ENCODE assay signal across 15 cellular contexts in genomic region chr11:12007230-12007593, GRCh38. TPM values are rescaled to one million over a fixed set of nuclear protein-coding genes. Genes with fewer than 3 reads are reported as not detected.
A peak's percentile ranks its signal among the peaks of the same experiment; 100 is the strongest.
DNase-seq lines count a peak whose midpoint lies in the region; ATAC-seq and TF ChIP-seq lines count a peak whose summit lies in the region.
"Had no signal": no experiment of that assay in that cellular context is flagged by ENCODE, and none has a peak within 500 bp of the region (broad histone marks: within the 10 kb centered on the region; RNA-seq: fewer than 3 reads in every experiment).

No MANE protein-coding gene starts in this region.

- H3K4me3 ChIP-seq in AG10803 (ENCODE audit: low read length) (peak overlapping the region; percentile 74), RWPE2 (ENCODE audit: severe bottlenecking) (no peak overlapping the region), esophagus muscularis mucosa (peak overlapping the region; percentile 60 to 86 (median 66)), mucosa of descending colon (no peak overlapping the region)
- H3K4me3 ChIP-seq in naive thymus-derived CD4-positive, alpha-beta T cell (ENCODE audit: low read length), result no peak overlapping the region

- TF ChIP-seq CTCF in AG10803 (conservative IDR thresholded peaks at IDR 0.05; ENCODE audit: low read length) (no peak), RWPE2 (IDR thresholded peaks at IDR 0.05; ENCODE audit: poor library complexity, severe bottlenecking) (no peak), esophagus muscularis mucosa (IDR thresholded peaks at IDR 0.05) (no peak), osteocyte (IDR thresholded peaks at IDR 0.05) (no peak), mucosa of descending colon (IDR thresholded peaks at IDR 0.05) (no peak), GM20000 (IDR thresholded peaks at IDR 0.05; ENCODE audit: extremely low read depth, missing control alignments) (no peak)

- DNase-seq in AG10803 (ENCODE audit: low read depth) (no peak), RWPE2 (ENCODE audit: low spot score) (no peak), esophagus muscularis mucosa (ENCODE audit: extremely low spot score) (no peak), osteocyte (ENCODE audit: extremely low spot score, unreplicated experiment) (no peak), mucosa of descending colon (no peak), GM20000 (ENCODE audit: low spot score) (no peak)
- no peak for DNase-seq in naive thymus-derived CD4-positive, alpha-beta T cell
- no peak for DNase-seq in activated CD4-positive, alpha-beta T cell treated with anti-CD3 and anti-CD28 coated beads, Interleukin-2, amount 10 ng/mL, durations not matched to agents 7 days and 5 days
- DNase-seq: activated CD4-positive, alpha-beta T cell treated with anti-CD3 and anti-CD28 coated beads, Interleukin-2, amount 10 ng/mL, durations not matched to agents 24 days and 14 days; activated naive CD4-positive, alpha-beta T cell treated with anti-CD3 and anti-CD28 coated beads, Interleukin-2, amount 50 U/mL, for 16 hours; effector memory CD4-positive, alpha-beta T cell; NCI-H1436 treated with DMSO at 0.1 percent for 48 hours; NCI-H774; stimulated activated CD4-positive, alpha-beta T cell treated with anti-CD3 and anti-CD28 coated beads, Interleukin-4, amount 100 ng/mL, for 1 hour had no signal

- peaks cover 55% of the 10 kb centered on the region for H3K4me1 Mint-ChIP-seq in osteocyte (ENCODE audit: unreplicated experiment)
- H3K4me1 Mint-ChIP-seq in naive thymus-derived CD4-positive, alpha-beta T cell, result peaks cover 0 to 21% (median 14%) of the 10 kb centered on the region in 7 donors
- H3K4me1 Mint-ChIP-seq in activated CD4-positive, alpha-beta T cell treated with anti-CD3 and anti-CD28 coated beads, Interleukin-2, amount 10 ng/mL, durations not matched to agents 7 days and 5 days, result peaks cover 11% of the 10 kb centered on the region

- H3K4me3 Mint-ChIP-seq in osteocyte (ENCODE audit: unreplicated experiment), result peak overlapping the region; percentile 87
- H3K4me3 Mint-ChIP-seq in naive thymus-derived CD4-positive, alpha-beta T cell, result peak overlapping the region in 5 of 10 donors; percentile 7 to 86 (median 65)
- no peak overlapping the region for H3K4me3 Mint-ChIP-seq in activated CD4-positive, alpha-beta T cell treated with anti-CD3 and anti-CD28 coated beads, Interleukin-2, amount 10 ng/mL, durations not matched to agents 7 days and 5 days
- H3K4me3 Mint-ChIP-seq: activated CD4-positive, alpha-beta T cell treated with anti-CD3 and anti-CD28 coated beads, Interleukin-2, amount 10 ng/mL, durations not matched to agents 24 days and 14 days had no signal

- H3K4me1 ChIP-seq in RWPE2 (ENCODE audit: insufficient read depth, poor library complexity, severe bottlenecking), result peaks cover 30% of the 10 kb centered on the region
- H3K4me1 ChIP-seq in esophagus muscularis mucosa, result peaks cover 38 to 48% (median 40%) of the 10 kb centered on the region in 4 donors
- H3K4me1 ChIP-seq in naive thymus-derived CD4-positive, alpha-beta T cell (ENCODE audit: control insufficient read depth in 2 of 2, insufficient read depth in 2 of 2, low read length in 2 of 2), result peaks cover 5 to 6% of the 10 kb centered on the region in 2 donors
- no peaks in the 10 kb centered on the region for H3K4me1 ChIP-seq in mucosa of descending colon (ENCODE audit: low read depth)
- H3K4me1 ChIP-seq: BLaER1 had no signal

- 92% methylated on average over 5 of the region's 5 CpGs for WGBS in esophagus muscularis mucosa

- no peaks in the 10 kb centered on the region for H3K27me3 Mint-ChIP-seq in osteocyte (ENCODE audit: unreplicated experiment)
- H3K27me3 Mint-ChIP-seq in naive thymus-derived CD4-positive, alpha-beta T cell, result peaks cover 73 to 87% (median 78%) of the 10 kb centered on the region in 5 donors
- peaks cover 74% of the 10 kb centered on the region for H3K27me3 Mint-ChIP-seq in activated CD4-positive, alpha-beta T cell treated with anti-CD3 and anti-CD28 coated beads, Interleukin-2, amount 10 ng/mL, durations not matched to agents 7 days and 5 days

- peaks cover 12% of the 10 kb centered on the region for H3K36me3 Mint-ChIP-seq in osteocyte (ENCODE audit: unreplicated experiment)
- peaks cover 0 to 3% (median 0%) of the 10 kb centered on the region in 5 donors for H3K36me3 Mint-ChIP-seq in naive thymus-derived CD4-positive, alpha-beta T cell
- H3K36me3 Mint-ChIP-seq in activated CD4-positive, alpha-beta T cell treated with anti-CD3 and anti-CD28 coated beads, Interleukin-2, amount 10 ng/mL, durations not matched to agents 7 days and 5 days (ENCODE audit: low read depth), result no peaks in the 10 kb centered on the region

- H3K27me3 ChIP-seq in RWPE2 (ENCODE audit: insufficient read depth, poor library complexity, severe bottlenecking) (no peaks in the 10 kb centered on the region), esophagus muscularis mucosa (peaks cover 0 to 29% (median 8%) of the 10 kb centered on the region in 4 donors)
- H3K27me3 ChIP-seq in naive thymus-derived CD4-positive, alpha-beta T cell (ENCODE audit: control insufficient read depth in 2 of 2, insufficient read depth in 2 of 2, low read length in 2 of 2), result peaks cover 7 to 23% of the 10 kb centered on the region in 2 donors

- H3K36me3 ChIP-seq in RWPE2 (ENCODE audit: low read depth), result peaks cover 7% of the 10 kb centered on the region
- H3K36me3 ChIP-seq in esophagus muscularis mucosa, result peaks cover 0 to 6% (median 0%) of the 10 kb centered on the region in 4 donors
- H3K36me3 ChIP-seq in naive thymus-derived CD4-positive, alpha-beta T cell (ENCODE audit: control insufficient read depth in 2 of 3, insufficient read depth in 3 of 3, low read length in 3 of 3), result no peaks in the 10 kb centered on the region
- no peaks in the 10 kb centered on the region for H3K36me3 ChIP-seq in mucosa of descending colon (ENCODE audit: low read depth)
- H3K36me3 ChIP-seq: BLaER1 had no signal

- ATAC-seq in RWPE2 (ENCODE audit: low read depth), result no peak
- no peak for ATAC-seq in naive thymus-derived CD4-positive, alpha-beta T cell
- ATAC-seq in mucosa of descending colon, result no peak

- POLR2A ChIA-PET in naive thymus-derived CD4-positive, alpha-beta T cell (lab: Charles Lee), result no interaction called here
- POLR2A ChIA-PET in activated CD4-positive, alpha-beta T cell treated with anti-CD3 and anti-CD28 coated beads, Interleukin-2, amount 10 ng/mL, durations not matched to agents 7 days and 5 days (lab: Charles Lee), result no interaction called here

- no peaks in the 10 kb centered on the region for H3K9me3 Mint-ChIP-seq in osteocyte (ENCODE audit: unreplicated experiment)
- peaks cover 0 to 4% (median 0%) of the 10 kb centered on the region in 11 donors for H3K9me3 Mint-ChIP-seq in naive thymus-derived CD4-positive, alpha-beta T cell
- H3K9me3 Mint-ChIP-seq in activated CD4-positive, alpha-beta T cell treated with anti-CD3 and anti-CD28 coated beads, Interleukin-2, amount 10 ng/mL, durations not matched to agents 7 days and 5 days, result no peaks in the 10 kb centered on the region
- H3K9me3 Mint-ChIP-seq: activated CD4-positive, alpha-beta T cell treated with anti-CD3 and anti-CD28 coated beads, Interleukin-2, amount 10 ng/mL, durations not matched to agents 24 days and 14 days had no signal

- intact Hi-C loops in esophagus muscularis mucosa (cut with DNase I) (no loop called here), mucosa of descending colon (cut with DNase I, micrococcal nuclease) (no loop called here)
- intact Hi-C loops in naive thymus-derived CD4-positive, alpha-beta T cell (cut with micrococcal nuclease), result no loop called here

- TF ChIP-seq POLR2A in esophagus muscularis mucosa (IDR thresholded peaks at IDR 0.05; ENCODE audit: low read depth), result no peak

- H3K27ac ChIP-seq in RWPE2 (ENCODE audit: poor library complexity, severe bottlenecking) (peak overlapping the region; percentile 63), esophagus muscularis mucosa (replicated peaks in 1 of 4) (peak overlapping the region in 3 of 4 donors; percentile 1 to 72 (median 24))
- no peak overlapping the region for H3K27ac ChIP-seq in naive thymus-derived CD4-positive, alpha-beta T cell (ENCODE audit: low read depth, low read length)
- H3K27ac ChIP-seq: BLaER1 had no signal

- CTCF ChIA-PET in naive thymus-derived CD4-positive, alpha-beta T cell (lab: Charles Lee), result interaction anchor here (0.9 kb wide), 1 partner anchor 992 kb away, joined by 4 read pairs; no protein-coding TSS in a partner anchor
- CTCF ChIA-PET in activated CD4-positive, alpha-beta T cell treated with anti-CD3 and anti-CD28 coated beads, Interleukin-2, amount 10 ng/mL, durations not matched to agents 7 days and 5 days (lab: Charles Lee), result no interaction called here

- TF ChIP-seq EP300 in esophagus muscularis mucosa (IDR thresholded peaks at IDR 0.05), result no peak

- peak overlapping the region; percentile 72 for H3K27ac Mint-ChIP-seq in osteocyte (ENCODE audit: unreplicated experiment)
- peak overlapping the region in 1 of 9 donors; percentile 30 for H3K27ac Mint-ChIP-seq in naive thymus-derived CD4-positive, alpha-beta T cell
- no peak overlapping the region for H3K27ac Mint-ChIP-seq in activated CD4-positive, alpha-beta T cell treated with anti-CD3 and anti-CD28 coated beads, Interleukin-2, amount 10 ng/mL, durations not matched to agents 7 days and 5 days
- H3K27ac Mint-ChIP-seq: activated CD4-positive, alpha-beta T cell treated with anti-CD3 and anti-CD28 coated beads, Interleukin-2, amount 10 ng/mL, durations not matched to agents 24 days and 14 days had no signal

- H3K9me3 ChIP-seq in RWPE2 (ENCODE audit: severe bottlenecking) (no peaks in the 10 kb centered on the region), esophagus muscularis mucosa (no peaks in the 10 kb centered on the region), mucosa of descending colon (no peaks in the 10 kb centered on the region)
- H3K9me3 ChIP-seq in naive thymus-derived CD4-positive, alpha-beta T cell (ENCODE audit: control insufficient read depth in 2 of 3, low read length in 3 of 3), result no peaks in the 10 kb centered on the region

RNA-seq across cellular contexts. Expression of gene DKK3, which starts 1.2 kb away (rescaled TPM):
- 100 to 1,000 TPM in 2 of 4 donors, 10 to 100 TPM in 2; 94.3 to 191 (median 127) TPM for total RNA-seq in esophagus muscularis mucosa
- total RNA-seq in osteocyte, result 548 and 587 TPM in 2 replicates
- total RNA-seq in naive thymus-derived CD4-positive, alpha-beta T cell, result 1 to 10 TPM in 1 of 5 experiments, under 1 TPM in 1, not detected in 3; 0.32 to 1.4 TPM
- under 1 TPM in 1 of 2 donors, not detected in 1; 0.38 TPM for polyA plus RNA-seq in naive thymus-derived CD4-positive, alpha-beta T cell
- total RNA-seq in mucosa of descending colon, result 10 to 100 TPM in 2 of 3 donors, 1 to 10 TPM in 1; 9.1 to 52.9 (median 18.9) TPM
- not detected for total RNA-seq in activated CD4-positive, alpha-beta T cell treated with anti-CD3 and anti-CD28 coated beads, Interleukin-2, amount 10 ng/mL, durations not matched to agents 7 days and 5 days
- total RNA-seq: activated CD4-positive, alpha-beta T cell treated with anti-CD3 and anti-CD28 coated beads, Interleukin-2, amount 10 ng/mL, durations not matched to agents 24 days and 14 days had no signal

Comparison
In these comparisons a context has a peak if more than half of its experiments do, and no peak if none do; other contexts are left out.
1. H3K4me3 ChIP-seq: peak in AG10803 (single experiment) and esophagus muscularis mucosa (4 of 4); none in RWPE2 (single experiment), naive thymus-derived CD4-positive, alpha-beta T cell (single experiment) and mucosa of descending colon (single experiment).
2. RNA of gene DKK3, which starts 1.2 kb away (total RNA-seq): 548 to 587 TPM in osteocyte, 94.3 to 191 TPM in esophagus muscularis mucosa and 9.1 to 52.9 TPM in mucosa of descending colon; not detected in activated CD4-positive, alpha-beta T cell treated with anti-CD3 and anti-CD28 coated beads, Interleukin-2, amount 10 ng/mL, durations not matched to agents 7 days and 5 days and 0.32 to 1.4 TPM in naive thymus-derived CD4-positive, alpha-beta T cell; every median in the first group is over 4 times any median in the second.